Comparison of ENCODE assay signal across 18 cellular contexts in genomic region chr12:116927244-116927940, GRCh38. TPM values are rescaled to one million over a fixed set of nuclear protein-coding genes. Genes with fewer than 3 reads are reported as not detected.
"Had no signal": no experiment of that assay in that cellular context is flagged by ENCODE, and none has a peak within 500 bp of the region (broad histone marks: within the 10 kb centered on the region; RNA-seq: fewer than 3 reads in every experiment).

No MANE protein-coding gene starts in this region.

- H3K4me3 Mint-ChIP-seq: activated B cell treated with CpG ODN at 0.5 μM for 24 hours; activated CD4-positive, alpha-beta T cell treated with anti-CD3 and anti-CD28 coated beads, Interleukin-2, amount 10 ng/mL, durations not matched to agents 24 days and 14 days; activated T-helper 17 cell treated with anti-CD3 and anti-CD28 coated beads, Interleukin-2, amount 50 U/mL, for 72 hours; dendritic cell treated with granulocyte-macrophage colony-stimulating factor and Interleukin-4, amounts not matched to agents 40 ng/mL and 50 ng/mL, for 4 days; T-helper 1 cell treated with Interleukin-12 subunit alpha and Interleukin-12 subunit beta and Interleukin-4 antibody, amounts not matched to agents 30 μg/mL and 1 μg/mL, for 36 hours had no signal

- H3K27me3 Mint-ChIP-seq: activated B cell treated with CpG ODN at 0.5 μM for 24 hours; activated naive CD4-positive, alpha-beta T cell treated with anti-CD3 and anti-CD28 coated beads, Interleukin-2, amount 50 U/mL, for 24 hours; activated T-helper 17 cell treated with anti-CD3 and anti-CD28 coated beads, Interleukin-2, amount 50 U/mL, for 72 hours; dendritic cell treated with granulocyte-macrophage colony-stimulating factor and Interleukin-4, amounts not matched to agents 40 ng/mL and 50 ng/mL, for 4 days; effector memory CD8-positive, alpha-beta T cell had no signal

- DNase-seq: activated B cell treated with CpG ODN at 0.5 μM for 24 hours; activated CD4-positive, alpha-beta T cell treated with anti-CD3 and anti-CD28 coated beads, Interleukin-2, amount 10 ng/mL, durations not matched to agents 24 days and 14 days; activated T-cell treated with anti-CD3 and anti-CD28 coated beads for 4 hours; amniotic stem cell; brain microvascular endothelial cell; effector memory CD8-positive, alpha-beta T cell; erythroblast; small intestine; stomach had no signal

- H3K9me3 Mint-ChIP-seq: activated B cell treated with CpG ODN at 0.5 μM for 24 hours; activated CD4-positive, alpha-beta T cell treated with anti-CD3 and anti-CD28 coated beads, Interleukin-2, amount 10 ng/mL, durations not matched to agents 24 days and 14 days; activated naive CD4-positive, alpha-beta T cell treated with anti-CD3 and anti-CD28 coated beads, Interleukin-2, amount 50 U/mL, for 24 hours; activated T-helper 17 cell treated with anti-CD3 and anti-CD28 coated beads, Interleukin-2, amount 50 U/mL, for 72 hours; dendritic cell treated with granulocyte-macrophage colony-stimulating factor and Interleukin-4, amounts not matched to agents 40 ng/mL and 50 ng/mL, for 4 days; effector memory CD8-positive, alpha-beta T cell; T-helper 1 cell treated with Interleukin-12 subunit alpha and Interleukin-12 subunit beta and Interleukin-4 antibody, amounts not matched to agents 30 μg/mL and 1 μg/mL, for 36 hours had no signal

- H3K27ac Mint-ChIP-seq: activated B cell treated with CpG ODN at 0.5 μM for 24 hours; activated CD4-positive, alpha-beta T cell treated with anti-CD3 and anti-CD28 coated beads, Interleukin-2, amount 10 ng/mL, durations not matched to agents 24 days and 14 days; activated naive CD4-positive, alpha-beta T cell treated with anti-CD3 and anti-CD28 coated beads, Interleukin-2, amount 50 U/mL, for 24 hours; activated T-helper 17 cell treated with anti-CD3 and anti-CD28 coated beads, Interleukin-2, amount 50 U/mL, for 72 hours; T-helper 1 cell treated with Interleukin-12 subunit alpha and Interleukin-12 subunit beta and Interleukin-4 antibody, amounts not matched to agents 30 μg/mL and 1 μg/mL, for 36 hours had no signal

- H3K9me3 ChIP-seq: stomach, thoracic aorta had no signal

- H3K4me3 ChIP-seq: stomach had no signal

- H3K27ac ChIP-seq: brain microvascular endothelial cell had no signal

- ATAC-seq: activated T-helper 17 cell treated with anti-CD3 and anti-CD28 coated beads, Interleukin-2, amount 50 U/mL, for 72 hours; effector memory CD8-positive, alpha-beta T cell; left lobe of liver had no signal

- H3K27me3 ChIP-seq: brain microvascular endothelial cell, stomach had no signal

RNA-seq across cellular contexts. Expression of gene HRK, which starts 46.2 kb away (rescaled TPM):
- total RNA-seq: activated CD4-positive, alpha-beta T cell treated with anti-CD3 and anti-CD28 coated beads, Interleukin-2, amount 10 ng/mL, durations not matched to agents 24 days and 14 days; activated CD8-positive, alpha-beta memory T cell treated with anti-CD3 and anti-CD28 coated beads for 36 hours; activated T-helper 17 cell treated with anti-CD3 and anti-CD28 coated beads, Interleukin-2, amount 50 U/mL, for 72 hours; glomerular endothelial cell; left lobe of liver; myocyte had no signal
